In genomic region chr1:16145030-16145987, GRCh38 we compare ENCODE assay signal across 10 cellular contexts. TPM values are rescaled to one million over a fixed set of nuclear protein-coding genes. Genes with fewer than 3 reads are reported as not detected.
DNase-seq lines count a peak whose midpoint lies in the region; ATAC-seq and TF ChIP-seq lines count a peak whose summit lies in the region.
"Had no signal": no experiment of that assay in that cellular context is flagged by ENCODE, and none has a peak within 500 bp of the region (broad histone marks: within the 10 kb centered on the region; RNA-seq: fewer than 3 reads in every experiment).

No MANE protein-coding gene starts in this region.

- no peaks in the 10 kb centered on the region for H3K27me3 Mint-ChIP-seq in type B pancreatic cell

- peak overlapping the region; percentile 96 for H3K27ac Mint-ChIP-seq in type B pancreatic cell
- peak overlapping the region in 1 of 2 donors; percentile 60 for H3K27ac Mint-ChIP-seq in activated naive CD4-positive, alpha-beta T cell treated with anti-CD3 and anti-CD28 coated beads, Interleukin-2, amount 50 U/mL, for 72 hours
- H3K27ac Mint-ChIP-seq: CD4-positive, CD25-positive, alpha-beta regulatory T cell; stimulated activated naive CD8-positive, alpha-beta T cell treated with anti-CD3 and anti-CD28 coated beads, Interleukin-15, Interleukin-2, amounts not matched to agents 100 ng/mL and 50 ng/mL, for 24 hours had no signal

- no peak for TF ChIP-seq CTCF in type B pancreatic cell (conservative IDR thresholded peaks at IDR 0.05)
- TF ChIP-seq CTCF in GM10248 (IDR thresholded peaks at IDR 0.05; ENCODE audit: control extremely low read depth, extremely low read depth, low read depth, missing control alignments) = no peak

- H3K9me3 Mint-ChIP-seq in type B pancreatic cell = no peaks in the 10 kb centered on the region
- no peaks in the 10 kb centered on the region for H3K9me3 Mint-ChIP-seq in activated naive CD4-positive, alpha-beta T cell treated with anti-CD3 and anti-CD28 coated beads, Interleukin-2, amount 50 U/mL, for 72 hours
- H3K9me3 Mint-ChIP-seq: CD4-positive, CD25-positive, alpha-beta regulatory T cell; stimulated activated naive CD8-positive, alpha-beta T cell treated with anti-CD3 and anti-CD28 coated beads, Interleukin-15, Interleukin-2, amounts not matched to agents 100 ng/mL and 50 ng/mL, for 24 hours had no signal

- peaks cover 27% of the 10 kb centered on the region for H3K36me3 Mint-ChIP-seq in type B pancreatic cell
- no peaks in the 10 kb centered on the region for H3K36me3 Mint-ChIP-seq in activated naive CD4-positive, alpha-beta T cell treated with anti-CD3 and anti-CD28 coated beads, Interleukin-2, amount 50 U/mL, for 72 hours
- H3K36me3 Mint-ChIP-seq: CD4-positive, CD25-positive, alpha-beta regulatory T cell had no signal

- peak overlapping the region; percentile 81 for H3K4me3 Mint-ChIP-seq in type B pancreatic cell
- H3K4me3 Mint-ChIP-seq: CD4-positive, CD25-positive, alpha-beta regulatory T cell; stimulated activated naive CD8-positive, alpha-beta T cell treated with anti-CD3 and anti-CD28 coated beads, Interleukin-15, Interleukin-2, amounts not matched to agents 100 ng/mL and 50 ng/mL, for 24 hours had no signal

- CTCF ChIA-PET in GM10248 (lab: Yijun Ruan, JAX) = interaction anchor here (1.0 to 1.2 kb wide), 2 partner anchors 11 to 42 kb away, joined by 3 read pairs; no protein-coding TSS in a partner anchor

- POLR2A ChIA-PET in GM10248 (lab: Yijun Ruan, JAX) = no interaction called here

- H3K27ac ChIP-seq in caudate nucleus (ENCODE audit: low read depth, low read length) = peak overlapping the region; percentile 31

- H3K4me1 Mint-ChIP-seq in type B pancreatic cell (ENCODE audit: unreplicated experiment) = peaks cover 44% of the 10 kb centered on the region
- H3K4me1 Mint-ChIP-seq: CD4-positive, CD25-positive, alpha-beta regulatory T cell had no signal

- no peak for ATAC-seq in activated naive CD4-positive, alpha-beta T cell treated with anti-CD3 and anti-CD28 coated beads, Interleukin-2, amount 50 U/mL, for 72 hours
- no peak for ATAC-seq in GM18873 (IDR thresholded peaks at IDR 0.05; ENCODE audit: low FRiP score, unreplicated experiment)

- DNase-seq in NCI-H2081 (lab: John Stamatoyannopoulos, UW) (peak; percentile 38 to 73), NCI-H2081 treated with DMSO at 0.1 percent for 48 hours (lab: John Stamatoyannopoulos, UW) (no peak), caudate nucleus (lab: John Stamatoyannopoulos, UW) (no peak), left kidney (ENCODE audit: low read depth, low spot score) (peak; percentile 77), type B pancreatic cell (ENCODE audit: extremely low spot score, unreplicated experiment) (no peak), GM10248 (ENCODE audit: extremely low spot score) (no peak)
- DNase-seq in activated naive CD4-positive, alpha-beta T cell treated with anti-CD3 and anti-CD28 coated beads, Interleukin-2, amount 50 U/mL, for 72 hours (ENCODE audit: low spot score in 2 of 2) = no peak
- DNase-seq: CD4-positive, CD25-positive, alpha-beta regulatory T cell had no signal

RNA-seq across cellular contexts. Expression of gene EPHA2, which starts 10.6 kb away (rescaled TPM):
- total RNA-seq in type B pancreatic cell (ENCODE audit: low replicate concordance) = 40.3 and 77.9 TPM in 2 replicates
- total RNA-seq in activated naive CD4-positive, alpha-beta T cell treated with anti-CD3 and anti-CD28 coated beads, Interleukin-2, amount 50 U/mL, for 72 hours = under 1 TPM; 0.07 to 0.16 TPM
- total RNA-seq: CD4-positive, CD25-positive, alpha-beta regulatory T cell had no signal

Comparison
In these comparisons a context has a peak if more than half of its experiments do, and no peak if none do; other contexts are left out.
1. DNase-seq: peak in NCI-H2081 (2 of 2) and left kidney (single experiment); none in NCI-H2081 treated with DMSO at 0.1 percent for 48 hours (single experiment), caudate nucleus (0 of 61), type B pancreatic cell (single experiment), activated naive CD4-positive, alpha-beta T cell treated with anti-CD3 and anti-CD28 coated beads, Interleukin-2, amount 50 U/mL, for 72 hours (0 of 2) and GM10248 (single experiment).
2. RNA of gene EPHA2, which starts 10.6 kb away (total RNA-seq): 40.3 to 77.9 TPM in type B pancreatic cell; 0.07 to 0.16 TPM in activated naive CD4-positive, alpha-beta T cell treated with anti-CD3 and anti-CD28 coated beads, Interleukin-2, amount 50 U/mL, for 72 hours; every median in the first group is over 10 times any median in the second.